8 cellular contexts compared by ENCODE assay signal in genomic region chr4:183407128-183407585, GRCh38. TPM values are rescaled to one million over a fixed set of nuclear protein-coding genes. Genes with fewer than 3 reads are reported as not detected.
DNase-seq lines count a peak whose midpoint lies in the region; ATAC-seq and TF ChIP-seq lines count a peak whose summit lies in the region.

No MANE protein-coding gene starts in this region.

- peak; percentile 92 for TF ChIP-seq CTCF in endothelial cell (IDR thresholded peaks at IDR 0.05; ENCODE audit: unreplicated experiment)

- peak; percentile 71 for DNase-seq in COLO829 (ENCODE audit: low spot score)
- peak; percentile 65 for DNase-seq in HPDE6-E6E7 (ENCODE audit: extremely low spot score)
- peak; percentile 72 to 75 for DNase-seq in NOMO-1 (lab: John Stamatoyannopoulos, UW; ENCODE audit: unreplicated experiment in 2 of 2)
- peak; percentile 60 for DNase-seq in activated CD8-positive, alpha-beta memory T cell treated with anti-CD3 and anti-CD28 coated beads, Interleukin-2, amount 50 U/mL, for 1 hour (ENCODE audit: extremely low read depth)
- DNase-seq in endothelial cell (ENCODE audit: low spot score) = peak; percentile 99
- peak; percentile 93 for DNase-seq in midbrain (lab: John Stamatoyannopoulos, UW)
- DNase-seq in stimulated activated CD8-positive, alpha-beta memory T cell treated with anti-CD3 and anti-CD28 coated beads, Interleukin-2, amount 100 ng/mL, for 48 hours (ENCODE audit: low read depth in 2 of 2) = peak; percentile 85 to 89

- H3K27me3 Mint-ChIP-seq in endothelial cell (ENCODE audit: unreplicated experiment) = peaks cover 11% of the 10 kb centered on the region

- ATAC-seq in GM19468 (IDR thresholded peaks at IDR 0.05; ENCODE audit: extremely low read depth, unreplicated experiment) = peak; percentile 65

- H3K9me3 Mint-ChIP-seq in endothelial cell (ENCODE audit: unreplicated experiment) = no peaks in the 10 kb centered on the region

- H3K27ac Mint-ChIP-seq in endothelial cell (ENCODE audit: unreplicated experiment) = peak overlapping the region; percentile 88

- H3K4me3 Mint-ChIP-seq in endothelial cell (ENCODE audit: unreplicated experiment) = peak overlapping the region; percentile 79

- peaks cover 32% of the 10 kb centered on the region for H3K4me1 Mint-ChIP-seq in endothelial cell (ENCODE audit: unreplicated experiment)

- H3K36me3 Mint-ChIP-seq in endothelial cell (ENCODE audit: low read depth, unreplicated experiment) = peaks cover 1% of the 10 kb centered on the region

RNA-seq across cellular contexts. Expression of gene CDKN2AIP, which starts 37.3 kb away (rescaled TPM):
- total RNA-seq in endothelial cell (ENCODE audit: unreplicated experiment) = 22.0 TPM

Comparison
In these comparisons a context has a peak if more than half of its experiments do, and no peak if none do; other contexts are left out.
1. Peak in every context shown above with its lines: DNase-seq and ATAC-seq.